27 cellular contexts compared by ENCODE assay signal in genomic region chr3:105235785-105236184, GRCh38.
"Had no signal": no experiment of that assay in that cellular context is flagged by ENCODE, and none has a peak within 500 bp of the region (broad histone marks: within the 10 kb centered on the region; RNA-seq: fewer than 3 reads in every experiment).

No MANE protein-coding gene starts in this region.

- H3K4me1 ChIP-seq: left ventricle myocardium inferior, right atrium auricular region, right lobe of liver, testis, uterus had no signal

- ATAC-seq: natural killer cell; right lobe of liver; stimulated activated memory B cell treated with anti-CD40 and anti-IgM and Interleukin-4, amounts not matched to agents 10 μg/mL and 1 μg/mL and 100 μg/mL, for 72 hours; stimulated activated naive CD8-positive, alpha-beta T cell treated with anti-CD3 and anti-CD28 coated beads, Interleukin-15, amount 100 ng/mL, for 72 hours had no signal

- H3K27me3 ChIP-seq: neural progenitor cell, neutrophil, ovary, right atrium auricular region, right lobe of liver, testis, tibial artery, uterus had no signal

- H3K36me3 Mint-ChIP-seq: mesothelial cell of epicardium; naive B cell; natural killer cell; neural progenitor cell; stimulated activated memory B cell treated with anti-CD40 and anti-IgM and Interleukin-4, amounts not matched to agents 10 μg/mL and 1 μg/mL and 100 μg/mL, for 72 hours had no signal

- H3K9me3 Mint-ChIP-seq: mesothelial cell of epicardium; natural killer cell; nephron progenitor cell; neural progenitor cell; stimulated activated memory B cell treated with anti-CD40 and anti-IgM and Interleukin-4, amounts not matched to agents 10 μg/mL and 1 μg/mL and 100 μg/mL, for 72 hours; stimulated activated naive CD8-positive, alpha-beta T cell treated with anti-CD3 and anti-CD28 coated beads, Interleukin-15, amount 100 ng/mL, for 72 hours had no signal

- H3K27ac Mint-ChIP-seq: mesothelial cell of epicardium; naive B cell; natural killer cell; nephron progenitor cell; neural progenitor cell; progenitor cell of endocrine pancreas; stimulated activated memory B cell treated with anti-CD40 and anti-IgM and Interleukin-4, amounts not matched to agents 10 μg/mL and 1 μg/mL and 100 μg/mL, for 72 hours; stimulated activated naive CD8-positive, alpha-beta T cell treated with anti-CD3 and anti-CD28 coated beads, Interleukin-15, amount 100 ng/mL, for 72 hours had no signal

- H3K9me3 ChIP-seq: left ventricle myocardium inferior, neutrophil, ovary, right atrium auricular region, right lobe of liver, testis, tibial artery, uterus had no signal

- H3K27me3 Mint-ChIP-seq: naive B cell; progenitor cell of endocrine pancreas; stimulated activated memory B cell treated with anti-CD40 and anti-IgM and Interleukin-4, amounts not matched to agents 10 μg/mL and 1 μg/mL and 100 μg/mL, for 72 hours had no signal

- H3K4me3 ChIP-seq: left ventricle myocardium inferior, lung, neural progenitor cell, ovary, right atrium auricular region, right lobe of liver, smooth muscle cell, testis, tibial artery, uterus had no signal

- H3K4me3 Mint-ChIP-seq: mesothelial cell of epicardium; naive B cell; natural killer cell; nephron progenitor cell; neural progenitor cell; stimulated activated memory B cell treated with anti-CD40 and anti-IgM and Interleukin-4, amounts not matched to agents 10 μg/mL and 1 μg/mL and 100 μg/mL, for 72 hours; stimulated activated naive CD8-positive, alpha-beta T cell treated with anti-CD3 and anti-CD28 coated beads, Interleukin-15, amount 100 ng/mL, for 72 hours had no signal

- DNase-seq: islet precursor cell; left ventricle myocardium inferior; mesendoderm; naive B cell; natural killer cell; nephron progenitor cell; occipital lobe; ovary; right lobe of liver; stimulated activated CD4-positive, alpha-beta T cell treated with anti-CD3 and anti-CD28 coated beads, Interleukin-1b, Interleukin-23, amount 100 ng/mL, for 48 hours; stimulated activated CD4-positive, alpha-beta T cell treated with anti-CD3 and anti-CD28 coated beads, Interleukin-2, amount 100 ng/mL, for 48 hours; stimulated activated CD4-positive, alpha-beta T cell treated with anti-CD3 and anti-CD28 coated beads, Interleukin-4, amount 100 ng/mL, for 4 hours; stimulated activated CD8-positive, alpha-beta memory T cell treated with anti-CD3 and anti-CD28 coated beads, Interleukin-4, amount 100 ng/mL, for 48 hours; stimulated activated naive CD4-positive, alpha-beta T cell treated with Interleukin-2 at 50 U/mL for 16 hours; stimulated activated naive CD8-positive, alpha-beta T cell treated with anti-CD3 and anti-CD28 coated beads, Interleukin-15, amount 100 ng/mL, for 72 hours; testis; tibial artery; trophoblast cell; uterus had no signal

- H3K4me1 Mint-ChIP-seq: naive B cell; natural killer cell; nephron progenitor cell; stimulated activated memory B cell treated with anti-CD40 and anti-IgM and Interleukin-4, amounts not matched to agents 10 μg/mL and 1 μg/mL and 100 μg/mL, for 72 hours; stimulated activated naive CD8-positive, alpha-beta T cell treated with anti-CD3 and anti-CD28 coated beads, Interleukin-15, amount 100 ng/mL, for 72 hours had no signal

- H3K27ac ChIP-seq: left ventricle myocardium inferior, neural progenitor cell, neutrophil, ovary, right atrium auricular region, right lobe of liver, testis, tibial artery, uterus had no signal

- H3K36me3 ChIP-seq: left ventricle myocardium inferior, neural progenitor cell, neutrophil, ovary, right atrium auricular region, right lobe of liver, tibial artery, uterus had no signal

- H3K9ac ChIP-seq: neural progenitor cell had no signal
